11 cellular contexts compared by ENCODE assay signal in genomic region chr18:45688113-45688512, GRCh38. TPM values are rescaled to one million over a fixed set of nuclear protein-coding genes. Genes with fewer than 3 reads are reported as not detected.
DNase-seq lines count a peak whose midpoint lies in the region; ATAC-seq and TF ChIP-seq lines count a peak whose summit lies in the region.
"Had no signal": no experiment of that assay in that cellular context is flagged by ENCODE, and none has a peak within 500 bp of the region (broad histone marks: within the 10 kb centered on the region; RNA-seq: fewer than 3 reads in every experiment).

No MANE protein-coding gene starts in this region.

- H3K4me2 ChIP-seq in DND-41 (ENCODE audit: insufficient read depth, low read length) (peak overlapping the region; percentile 83), Karpas-422 (ENCODE audit: low read depth, low read length, poor library complexity, severe bottlenecking) (peak overlapping the region; percentile 59)

- H2AFZ ChIP-seq in DND-41 (ENCODE audit: low read depth, low read length) (no peak overlapping the region), Karpas-422 (ENCODE audit: low read length) (peak overlapping the region; percentile 77), neuron (ENCODE audit: low read depth, low read length) (peak overlapping the region; percentile 22)

- H3K36me3 ChIP-seq in DND-41 (ENCODE audit: insufficient read depth, low read length) (no peaks in the 10 kb centered on the region), Karpas-422 (ENCODE audit: insufficient read depth, low read length) (no peaks in the 10 kb centered on the region), neuron (ENCODE audit: insufficient read depth, low read length) (no peaks in the 10 kb centered on the region), uterus (no peaks in the 10 kb centered on the region), tibial artery (no peaks in the 10 kb centered on the region)
- H3K36me3 ChIP-seq: ascending aorta had no signal

- H3K27me3 ChIP-seq in DND-41 (ENCODE audit: insufficient read depth, low read length, poor library complexity) (no peaks in the 10 kb centered on the region), Karpas-422 (ENCODE audit: low read length) (no peaks in the 10 kb centered on the region), neuron (ENCODE audit: insufficient read depth, low read length) (peaks cover 2% of the 10 kb centered on the region), uterus (no peaks in the 10 kb centered on the region), tibial artery (no peaks in the 10 kb centered on the region)
- H3K27me3 ChIP-seq: ascending aorta had no signal

- intact Hi-C loops in uterus (cut with DNase I; ENCODE audit: low total_unique reads) (no loop called here), tibial artery (cut with DNase I; ENCODE audit: low total_unique reads) (loop anchor here (10.0 kb wide), 1 partner anchor 287 kb away; no protein-coding TSS in a partner anchor)

- H3K36me3 Mint-ChIP-seq in activated naive CD8-positive, alpha-beta T cell treated with anti-CD3 and anti-CD28 coated beads, Interleukin-2, amount 50 U/mL, for 24 hours (ENCODE audit: low read depth), result no peaks in the 10 kb centered on the region

- peak overlapping the region; percentile 74 for H3K27ac Mint-ChIP-seq in activated naive CD8-positive, alpha-beta T cell treated with anti-CD3 and anti-CD28 coated beads, Interleukin-2, amount 50 U/mL, for 24 hours

- no peak for ATAC-seq in DND-41 (ENCODE audit: insufficient read depth, low read depth)
- peak; percentile 11 for ATAC-seq in activated naive CD8-positive, alpha-beta T cell treated with anti-CD3 and anti-CD28 coated beads, Interleukin-2, amount 50 U/mL, for 24 hours

- TF ChIP-seq CTCF in DND-41 (IDR thresholded peaks at IDR 0.05; ENCODE audit: borderline replicate concordance, extremely low read depth, low read length, poor library complexity, severe bottlenecking) (no peak), uterus (IDR thresholded peaks at IDR 0.05) (no peak), tibial artery (IDR thresholded peaks at IDR 0.05) (no peak)

- peaks cover 83% of the 10 kb centered on the region for H3K4me1 ChIP-seq in DND-41 (ENCODE audit: insufficient read depth, low read length)
- H3K4me1 ChIP-seq in Karpas-422 (ENCODE audit: low read length), result peaks cover 55% of the 10 kb centered on the region
- peaks cover 10% of the 10 kb centered on the region for H3K4me1 ChIP-seq in neuron (ENCODE audit: insufficient read depth, low read length)
- H3K4me1 ChIP-seq in uterus, result no peaks in the 10 kb centered on the region
- H3K4me1 ChIP-seq in tibial artery, result no peaks in the 10 kb centered on the region
- H3K4me1 ChIP-seq: ascending aorta, Caco-2 had no signal

- H3K4me1 Mint-ChIP-seq in activated naive CD8-positive, alpha-beta T cell treated with anti-CD3 and anti-CD28 coated beads, Interleukin-2, amount 50 U/mL, for 24 hours, result peaks cover 69% of the 10 kb centered on the region

- H3K4me3 Mint-ChIP-seq in activated naive CD8-positive, alpha-beta T cell treated with anti-CD3 and anti-CD28 coated beads, Interleukin-2, amount 50 U/mL, for 24 hours, result peak overlapping the region; percentile 80

- no peaks in the 10 kb centered on the region for H3K79me2 ChIP-seq in DND-41 (ENCODE audit: insufficient read depth, low read length)
- no peaks in the 10 kb centered on the region for H3K79me2 ChIP-seq in Karpas-422 (ENCODE audit: low read length)

- H3K9me3 ChIP-seq in DND-41 (ENCODE audit: insufficient read depth, low read length, severe bottlenecking) (no peaks in the 10 kb centered on the region), Karpas-422 (ENCODE audit: low read length) (no peaks in the 10 kb centered on the region), neuron (ENCODE audit: low read length) (no peaks in the 10 kb centered on the region), uterus (no peaks in the 10 kb centered on the region), tibial artery (no peaks in the 10 kb centered on the region)
- H3K9me3 ChIP-seq: ascending aorta, Caco-2 had no signal

- no peak for TF ChIP-seq POLR2A in uterus (IDR thresholded peaks at IDR 0.05)

- H4K20me1 ChIP-seq in DND-41 (ENCODE audit: insufficient read depth, low read length) (no peaks in the 10 kb centered on the region), Karpas-422 (ENCODE audit: insufficient read depth, low read depth, low read length) (no peaks in the 10 kb centered on the region)

- H3K9me3 Mint-ChIP-seq in activated naive CD8-positive, alpha-beta T cell treated with anti-CD3 and anti-CD28 coated beads, Interleukin-2, amount 50 U/mL, for 24 hours, result no peaks in the 10 kb centered on the region

- H3K4me3 ChIP-seq in DND-41 (ENCODE audit: low read depth in 1 of 2, low read length in 2 of 2), result peak overlapping the region in 1 of 2 experiments; percentile 58; a peak in 2 of 4 replicates
- peak overlapping the region; percentile 47 for H3K4me3 ChIP-seq in Karpas-422 (ENCODE audit: low read length)
- H3K4me3 ChIP-seq in neuron (ENCODE audit: low read length), result no peak overlapping the region
- no peak overlapping the region for H3K4me3 ChIP-seq in uterus
- no peak overlapping the region for H3K4me3 ChIP-seq in tibial artery
- H3K4me3 ChIP-seq: ascending aorta had no signal

- no peaks in the 10 kb centered on the region for H3K9me2 ChIP-seq in Karpas-422 (replicated peaks; ENCODE audit: insufficient read depth, low read length)

- peak overlapping the region; percentile 80 for H3K9ac ChIP-seq in DND-41 (ENCODE audit: low read depth, low read length)
- peak overlapping the region; percentile 66 for H3K9ac ChIP-seq in Karpas-422 (ENCODE audit: low read length)

- peaks cover 8% of the 10 kb centered on the region for H3K27me3 Mint-ChIP-seq in activated naive CD8-positive, alpha-beta T cell treated with anti-CD3 and anti-CD28 coated beads, Interleukin-2, amount 50 U/mL, for 24 hours

- DNase-seq in DND-41 (peak; percentile 37), Karpas-422 (peak; percentile 54), uterus (no peak), NCI-H146 treated with DMSO at 0.1 percent for 48 hours (lab: John Stamatoyannopoulos, UW; ENCODE audit: unreplicated experiment) (no peak), iPS-NIHi7 (ENCODE audit: extremely low spot score) (no peak), tibial artery (no peak)
- no peak for DNase-seq in activated naive CD8-positive, alpha-beta T cell treated with anti-CD3 and anti-CD28 coated beads, Interleukin-2, amount 50 U/mL, for 24 hours
- DNase-seq: Caco-2, NCI-H510A had no signal

- peak overlapping the region; percentile 100 for H3K27ac ChIP-seq in DND-41 (ENCODE audit: low read length)
- peak overlapping the region; percentile 87 for H3K27ac ChIP-seq in Karpas-422 (ENCODE audit: low read length)
- H3K27ac ChIP-seq in uterus, result no peak overlapping the region
- no peak overlapping the region for H3K27ac ChIP-seq in tibial artery
- H3K27ac ChIP-seq: ascending aorta had no signal

RNA-seq across cellular contexts. Expression of gene SLC14A1, which starts 35.9 kb away (rescaled TPM):
- total RNA-seq in Karpas-422 (2014; rRNA removed; shearing (Covaris generic); ENCODE audit: low replicate concordance), result 1.1 TPM in 1 of 2 replicates, not detected in the other
- total RNA-seq in uterus, result 10 to 100 TPM in 1 of 4 donors, under 1 TPM in 1, not detected in 2; 0.95 to 26.0 TPM
- total RNA-seq: Caco-2 had no signal

Comparison
In these comparisons a context has a peak if more than half of its experiments do, and no peak if none do; other contexts are left out.
1. DNase-seq: peak in DND-41 (single experiment) and Karpas-422 (single experiment); none in activated naive CD8-positive, alpha-beta T cell treated with anti-CD3 and anti-CD28 coated beads, Interleukin-2, amount 50 U/mL, for 24 hours (single experiment), uterus (0 of 2), NCI-H146 treated with DMSO at 0.1 percent for 48 hours (single experiment), iPS-NIHi7 (single experiment) and tibial artery (0 of 2).
2. H3K27ac ChIP-seq: peak in DND-41 (single experiment) and Karpas-422 (single experiment); none in uterus (0 of 2) and tibial artery (0 of 2).